ENCODE assay signal across 2 cellular contexts in the genomic region with DNA sequence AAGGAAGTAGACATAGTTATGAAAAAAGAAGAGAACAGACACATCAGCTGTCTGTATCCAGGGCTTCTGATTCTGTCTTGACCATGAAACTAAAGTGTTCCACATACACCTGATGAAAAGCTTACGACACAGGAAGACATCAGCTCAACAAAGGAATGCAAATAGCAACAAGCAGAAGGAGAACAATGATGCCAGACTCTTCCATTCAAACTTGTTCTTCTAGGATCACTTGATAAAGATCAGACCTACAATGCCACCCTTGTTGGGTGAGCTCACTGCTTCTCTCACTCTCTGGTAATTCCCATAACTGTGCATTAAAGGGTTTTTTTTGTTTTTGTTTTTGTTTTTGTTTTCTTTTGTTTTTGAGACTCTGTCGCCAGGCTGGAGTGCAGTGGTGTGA.
A peak's percentile ranks its signal among the peaks of the same experiment; 100 is the strongest.
TF ChIP-seq lines count a peak whose summit lies in the region.

No MANE protein-coding gene starts in this region.

TF ChIP-seq in GM23338, 12 proteins besides CTCF, POLR2A, EP300 and RAD21:
- TF ChIP-seq, protein P1, sequence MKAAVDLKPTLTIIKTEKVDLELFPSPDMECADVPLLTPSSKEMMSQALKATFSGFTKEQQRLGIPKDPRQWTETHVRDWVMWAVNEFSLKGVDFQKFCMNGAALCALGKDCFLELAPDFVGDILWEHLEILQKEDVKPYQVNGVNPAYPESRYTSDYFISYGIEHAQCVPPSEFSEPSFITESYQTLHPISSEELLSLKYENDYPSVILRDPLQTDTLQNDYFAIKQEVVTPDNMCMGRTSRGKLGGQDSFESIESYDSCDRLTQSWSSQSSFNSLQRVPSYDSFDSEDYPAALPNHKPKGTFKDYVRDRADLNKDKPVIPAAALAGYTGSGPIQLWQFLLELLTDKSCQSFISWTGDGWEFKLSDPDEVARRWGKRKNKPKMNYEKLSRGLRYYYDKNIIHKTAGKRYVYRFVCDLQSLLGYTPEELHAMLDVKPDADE (IDR thresholded peaks at IDR 0.05): no peak
- TF ChIP-seq, protein P2, sequence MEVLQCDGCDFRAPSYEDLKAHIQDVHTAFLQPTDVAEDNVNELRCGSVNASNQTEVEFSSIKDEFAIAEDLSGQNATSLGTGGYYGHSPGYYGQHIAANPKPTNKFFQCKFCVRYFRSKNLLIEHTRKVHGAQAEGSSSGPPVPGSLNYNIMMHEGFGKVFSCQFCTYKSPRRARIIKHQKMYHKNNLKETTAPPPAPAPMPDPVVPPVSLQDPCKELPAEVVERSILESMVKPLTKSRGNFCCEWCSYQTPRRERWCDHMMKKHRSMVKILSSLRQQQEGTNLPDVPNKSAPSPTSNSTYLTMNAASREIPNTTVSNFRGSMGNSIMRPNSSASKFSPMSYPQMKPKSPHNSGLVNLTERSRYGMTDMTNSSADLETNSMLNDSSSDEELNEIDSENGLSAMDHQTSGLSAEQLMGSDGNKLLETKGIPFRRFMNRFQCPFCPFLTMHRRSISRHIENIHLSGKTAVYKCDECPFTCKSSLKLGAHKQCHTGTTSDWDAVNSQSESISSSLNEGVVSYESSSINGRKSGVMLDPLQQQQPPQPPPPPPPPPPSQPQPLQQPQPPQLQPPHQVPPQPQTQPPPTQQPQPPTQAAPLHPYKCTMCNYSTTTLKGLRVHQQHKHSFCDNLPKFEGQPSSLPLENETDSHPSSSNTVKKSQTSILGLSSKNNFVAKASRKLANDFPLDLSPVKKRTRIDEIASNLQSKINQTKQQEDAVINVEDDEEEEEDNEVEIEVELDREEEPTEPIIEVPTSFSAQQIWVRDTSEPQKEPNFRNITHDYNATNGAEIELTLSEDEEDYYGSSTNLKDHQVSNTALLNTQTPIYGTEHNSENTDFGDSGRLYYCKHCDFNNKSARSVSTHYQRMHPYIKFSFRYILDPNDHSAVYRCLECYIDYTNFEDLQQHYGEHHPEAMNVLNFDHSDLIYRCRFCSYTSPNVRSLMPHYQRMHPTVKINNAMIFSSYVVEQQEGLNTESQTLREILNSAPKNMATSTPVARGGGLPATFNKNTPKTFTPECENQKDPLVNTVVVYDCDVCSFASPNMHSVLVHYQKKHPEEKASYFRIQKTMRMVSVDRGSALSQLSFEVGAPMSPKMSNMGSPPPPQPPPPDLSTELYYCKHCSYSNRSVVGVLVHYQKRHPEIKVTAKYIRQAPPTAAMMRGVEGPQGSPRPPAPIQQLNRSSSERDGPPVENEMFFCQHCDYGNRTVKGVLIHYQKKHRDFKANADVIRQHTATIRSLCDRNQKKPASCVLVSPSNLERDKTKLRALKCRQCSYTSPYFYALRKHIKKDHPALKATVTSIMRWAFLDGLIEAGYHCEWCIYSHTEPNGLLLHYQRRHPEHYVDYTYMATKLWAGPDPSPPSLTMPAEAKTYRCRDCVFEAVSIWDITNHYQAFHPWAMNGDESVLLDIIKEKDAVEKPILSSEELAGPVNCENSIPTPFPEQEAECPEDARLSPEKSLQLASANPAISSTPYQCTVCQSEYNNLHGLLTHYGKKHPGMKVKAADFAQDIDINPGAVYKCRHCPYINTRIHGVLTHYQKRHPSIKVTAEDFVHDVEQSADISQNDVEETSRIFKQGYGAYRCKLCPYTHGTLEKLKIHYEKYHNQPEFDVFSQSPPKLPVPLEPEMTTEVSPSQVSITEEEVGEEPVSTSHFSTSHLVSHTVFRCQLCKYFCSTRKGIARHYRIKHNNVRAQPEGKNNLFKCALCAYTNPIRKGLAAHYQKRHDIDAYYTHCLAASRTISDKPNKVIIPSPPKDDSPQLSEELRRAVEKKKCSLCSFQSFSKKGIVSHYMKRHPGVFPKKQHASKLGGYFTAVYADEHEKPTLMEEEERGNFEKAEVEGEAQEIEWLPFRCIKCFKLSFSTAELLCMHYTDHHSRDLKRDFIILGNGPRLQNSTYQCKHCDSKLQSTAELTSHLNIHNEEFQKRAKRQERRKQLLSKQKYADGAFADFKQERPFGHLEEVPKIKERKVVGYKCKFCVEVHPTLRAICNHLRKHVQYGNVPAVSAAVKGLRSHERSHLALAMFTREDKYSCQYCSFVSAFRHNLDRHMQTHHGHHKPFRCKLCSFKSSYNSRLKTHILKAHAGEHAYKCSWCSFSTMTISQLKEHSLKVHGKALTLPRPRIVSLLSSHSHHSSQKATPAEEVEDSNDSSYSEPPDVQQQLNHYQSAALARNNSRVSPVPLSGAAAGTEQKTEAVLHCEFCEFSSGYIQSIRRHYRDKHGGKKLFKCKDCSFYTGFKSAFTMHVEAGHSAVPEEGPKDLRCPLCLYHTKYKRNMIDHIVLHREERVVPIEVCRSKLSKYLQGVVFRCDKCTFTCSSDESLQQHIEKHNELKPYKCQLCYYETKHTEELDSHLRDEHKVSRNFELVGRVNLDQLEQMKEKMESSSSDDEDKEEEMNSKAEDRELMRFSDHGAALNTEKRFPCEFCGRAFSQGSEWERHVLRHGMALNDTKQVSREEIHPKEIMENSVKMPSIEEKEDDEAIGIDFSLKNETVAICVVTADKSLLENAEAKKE (CRISPR knock-in tag; IDR thresholded peaks at IDR 0.05): 0 out of 2 replicates have a peak, but pooled peaks have one; percentile 57
- no peak for TF ChIP-seq JUNB (IDR thresholded peaks at IDR 0.05; ENCODE audit: unreplicated experiment)

TF ChIP-seq in GM12878, 131 proteins besides CTCF, POLR2A, EP300 and RAD21:
- TF ChIP-seq IKZF2 (IDR thresholded peaks at IDR 0.05): no peak
- TF ChIP-seq STAT1 (conservative IDR thresholded peaks at IDR 0.05): no peak
- no peak for TF ChIP-seq SKIL (IDR thresholded peaks at IDR 0.05; ENCODE audit: low read depth, poor library complexity, severe bottlenecking)
- no peak for TF ChIP-seq CHD1 (IDR thresholded peaks at IDR 0.05; ENCODE audit: low read depth, low read length)
- no peak for TF ChIP-seq NR2C1 (IDR thresholded peaks at IDR 0.05)
- TF ChIP-seq, protein P3, sequence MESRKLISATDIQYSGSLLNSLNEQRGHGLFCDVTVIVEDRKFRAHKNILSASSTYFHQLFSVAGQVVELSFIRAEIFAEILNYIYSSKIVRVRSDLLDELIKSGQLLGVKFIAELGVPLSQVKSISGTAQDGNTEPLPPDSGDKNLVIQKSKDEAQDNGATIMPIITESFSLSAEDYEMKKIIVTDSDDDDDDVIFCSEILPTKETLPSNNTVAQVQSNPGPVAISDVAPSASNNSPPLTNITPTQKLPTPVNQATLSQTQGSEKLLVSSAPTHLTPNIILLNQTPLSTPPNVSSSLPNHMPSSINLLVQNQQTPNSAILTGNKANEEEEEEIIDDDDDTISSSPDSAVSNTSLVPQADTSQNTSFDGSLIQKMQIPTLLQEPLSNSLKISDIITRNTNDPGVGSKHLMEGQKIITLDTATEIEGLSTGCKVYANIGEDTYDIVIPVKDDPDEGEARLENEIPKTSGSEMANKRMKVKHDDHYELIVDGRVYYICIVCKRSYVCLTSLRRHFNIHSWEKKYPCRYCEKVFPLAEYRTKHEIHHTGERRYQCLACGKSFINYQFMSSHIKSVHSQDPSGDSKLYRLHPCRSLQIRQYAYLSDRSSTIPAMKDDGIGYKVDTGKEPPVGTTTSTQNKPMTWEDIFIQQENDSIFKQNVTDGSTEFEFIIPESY (IDR thresholded peaks at IDR 0.05): no peak
- TF ChIP-seq HCFC1 (IDR thresholded peaks at IDR 0.05; ENCODE audit: low read length): no peak
- TF ChIP-seq BHLHE40 (IDR thresholded peaks at IDR 0.05; ENCODE audit: borderline replicate concordance in 1 of 2, low read depth in 2 of 2, low read length in 1 of 2): no peak
- TF ChIP-seq JUND (IDR thresholded peaks at IDR 0.05; ENCODE audit: low read depth, low read length): no peak
- TF ChIP-seq CREB1 (IDR thresholded peaks at IDR 0.05; ENCODE audit: low read depth): no peak
- TF ChIP-seq USF1 (IDR thresholded peaks at IDR 0.05; ENCODE audit: borderline replicate concordance, extremely low read length, insufficient read depth, low read depth, low read length): no peak
- TF ChIP-seq, protein P4, sequence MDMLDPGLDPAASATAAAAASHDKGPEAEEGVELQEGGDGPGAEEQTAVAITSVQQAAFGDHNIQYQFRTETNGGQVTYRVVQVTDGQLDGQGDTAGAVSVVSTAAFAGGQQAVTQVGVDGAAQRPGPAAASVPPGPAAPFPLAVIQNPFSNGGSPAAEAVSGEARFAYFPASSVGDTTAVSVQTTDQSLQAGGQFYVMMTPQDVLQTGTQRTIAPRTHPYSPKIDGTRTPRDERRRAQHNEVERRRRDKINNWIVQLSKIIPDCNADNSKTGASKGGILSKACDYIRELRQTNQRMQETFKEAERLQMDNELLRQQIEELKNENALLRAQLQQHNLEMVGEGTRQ (IDR thresholded peaks at IDR 0.05; ENCODE audit: borderline replicate concordance, low read depth, low read length): no peak
- TF ChIP-seq, protein P5, sequence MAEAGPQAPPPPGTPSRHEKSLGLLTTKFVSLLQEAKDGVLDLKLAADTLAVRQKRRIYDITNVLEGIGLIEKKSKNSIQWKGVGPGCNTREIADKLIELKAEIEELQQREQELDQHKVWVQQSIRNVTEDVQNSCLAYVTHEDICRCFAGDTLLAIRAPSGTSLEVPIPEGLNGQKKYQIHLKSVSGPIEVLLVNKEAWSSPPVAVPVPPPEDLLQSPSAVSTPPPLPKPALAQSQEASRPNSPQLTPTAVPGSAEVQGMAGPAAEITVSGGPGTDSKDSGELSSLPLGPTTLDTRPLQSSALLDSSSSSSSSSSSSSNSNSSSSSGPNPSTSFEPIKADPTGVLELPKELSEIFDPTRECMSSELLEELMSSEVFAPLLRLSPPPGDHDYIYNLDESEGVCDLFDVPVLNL (IDR thresholded peaks at IDR 0.05; ENCODE audit: low read depth, low read length): no peak
- no peak for TF ChIP-seq SMC3 (IDR thresholded peaks at IDR 0.05; ENCODE audit: borderline replicate concordance, low read length)
- TF ChIP-seq STAT3 (IDR thresholded peaks at IDR 0.05; ENCODE audit: low read depth, low read length): no peak
TF ChIP-seq in GM12878: peak in this region for 0.
